1 cellular context compared by ENCODE assay signal in genomic region chr6:42505377-42505702, GRCh38.
TF ChIP-seq lines count a peak whose summit lies in the region.

No MANE protein-coding gene starts in this region.

TF ChIP-seq in A549, 52 proteins besides CTCF, POLR2A, EP300 and RAD21 (continued from another document):
- no peak for TF ChIP-seq ELK1 (IDR thresholded peaks at IDR 0.05; ENCODE audit: low read depth, low read length)
- TF ChIP-seq CEBPB (IDR thresholded peaks at IDR 0.05), result no peak
